Comparison of ENCODE assay signal across 1 cellular context in the genomic region with DNA sequence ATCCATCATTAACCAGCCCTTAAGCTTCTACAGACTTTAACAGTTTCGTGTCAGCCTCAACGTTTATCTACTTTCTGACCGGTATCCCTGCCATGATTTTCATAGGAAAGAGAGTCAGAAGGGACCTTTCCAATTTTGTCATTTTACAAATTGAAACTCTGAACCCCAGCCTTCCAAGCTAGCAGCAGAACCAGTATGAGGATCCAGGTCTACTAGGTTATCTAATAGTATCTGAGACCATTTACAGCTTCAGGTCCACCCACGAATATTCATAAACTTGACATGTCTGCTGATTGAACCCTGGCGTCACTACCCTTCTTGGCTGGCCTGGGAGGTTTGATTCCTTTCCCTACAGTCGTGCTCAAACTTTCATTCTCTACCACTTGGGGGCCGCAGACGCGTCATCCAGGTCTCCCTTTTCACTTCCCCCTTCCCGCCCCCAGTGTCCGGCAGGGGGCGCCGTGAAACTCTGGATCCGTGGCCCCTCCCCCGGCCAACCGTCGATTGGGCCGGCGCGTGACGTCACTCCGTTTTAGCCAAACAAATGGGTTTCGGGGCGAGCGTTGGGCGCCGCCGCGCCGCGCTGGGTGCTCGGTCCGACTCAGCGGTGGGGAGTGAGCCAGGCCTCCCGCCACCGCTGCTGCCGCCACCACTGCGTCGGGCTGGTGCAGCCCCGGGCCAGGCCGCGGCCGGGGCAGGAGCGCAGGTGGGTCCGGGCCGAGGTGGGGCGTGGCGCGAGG.
TF ChIP-seq lines count a peak whose summit lies in the region.

A gene with protein sequence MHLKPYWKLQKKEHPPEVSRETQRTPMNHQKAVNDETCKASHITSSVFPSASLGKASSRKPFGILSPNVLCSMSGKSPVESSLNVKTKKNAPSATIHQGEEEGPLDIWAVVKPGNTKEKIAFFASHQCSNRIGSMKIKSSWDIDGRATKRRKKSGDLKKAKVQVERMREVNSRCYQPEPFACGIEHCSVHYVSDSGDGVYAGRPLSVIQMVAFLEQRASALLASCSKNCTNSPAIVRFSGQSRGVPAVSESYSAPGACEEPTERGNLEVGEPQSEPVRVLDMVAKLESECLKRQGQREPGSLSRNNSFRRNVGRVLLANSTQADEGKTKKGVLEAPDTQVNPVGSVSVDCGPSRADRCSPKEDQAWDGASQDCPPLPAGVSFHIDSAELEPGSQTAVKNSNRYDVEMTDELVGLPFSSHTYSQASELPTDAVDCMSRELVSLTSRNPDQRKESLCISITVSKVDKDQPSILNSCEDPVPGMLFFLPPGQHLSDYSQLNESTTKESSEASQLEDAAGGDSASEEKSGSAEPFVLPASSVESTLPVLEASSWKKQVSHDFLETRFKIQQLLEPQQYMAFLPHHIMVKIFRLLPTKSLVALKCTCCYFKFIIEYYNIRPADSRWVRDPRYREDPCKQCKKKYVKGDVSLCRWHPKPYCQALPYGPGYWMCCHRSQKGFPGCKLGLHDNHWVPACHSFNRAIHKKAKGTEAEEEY (plus strand): TSS at position 590 of the 740 bp plus-strand sequence. CDS start 78,970 bp downstream, outside the sequence.

TF ChIP-seq in HepG2, 621 proteins besides CTCF, POLR2A, EP300 and RAD21 (continued from another document and continues in another):
- TF ChIP-seq, protein P1, sequence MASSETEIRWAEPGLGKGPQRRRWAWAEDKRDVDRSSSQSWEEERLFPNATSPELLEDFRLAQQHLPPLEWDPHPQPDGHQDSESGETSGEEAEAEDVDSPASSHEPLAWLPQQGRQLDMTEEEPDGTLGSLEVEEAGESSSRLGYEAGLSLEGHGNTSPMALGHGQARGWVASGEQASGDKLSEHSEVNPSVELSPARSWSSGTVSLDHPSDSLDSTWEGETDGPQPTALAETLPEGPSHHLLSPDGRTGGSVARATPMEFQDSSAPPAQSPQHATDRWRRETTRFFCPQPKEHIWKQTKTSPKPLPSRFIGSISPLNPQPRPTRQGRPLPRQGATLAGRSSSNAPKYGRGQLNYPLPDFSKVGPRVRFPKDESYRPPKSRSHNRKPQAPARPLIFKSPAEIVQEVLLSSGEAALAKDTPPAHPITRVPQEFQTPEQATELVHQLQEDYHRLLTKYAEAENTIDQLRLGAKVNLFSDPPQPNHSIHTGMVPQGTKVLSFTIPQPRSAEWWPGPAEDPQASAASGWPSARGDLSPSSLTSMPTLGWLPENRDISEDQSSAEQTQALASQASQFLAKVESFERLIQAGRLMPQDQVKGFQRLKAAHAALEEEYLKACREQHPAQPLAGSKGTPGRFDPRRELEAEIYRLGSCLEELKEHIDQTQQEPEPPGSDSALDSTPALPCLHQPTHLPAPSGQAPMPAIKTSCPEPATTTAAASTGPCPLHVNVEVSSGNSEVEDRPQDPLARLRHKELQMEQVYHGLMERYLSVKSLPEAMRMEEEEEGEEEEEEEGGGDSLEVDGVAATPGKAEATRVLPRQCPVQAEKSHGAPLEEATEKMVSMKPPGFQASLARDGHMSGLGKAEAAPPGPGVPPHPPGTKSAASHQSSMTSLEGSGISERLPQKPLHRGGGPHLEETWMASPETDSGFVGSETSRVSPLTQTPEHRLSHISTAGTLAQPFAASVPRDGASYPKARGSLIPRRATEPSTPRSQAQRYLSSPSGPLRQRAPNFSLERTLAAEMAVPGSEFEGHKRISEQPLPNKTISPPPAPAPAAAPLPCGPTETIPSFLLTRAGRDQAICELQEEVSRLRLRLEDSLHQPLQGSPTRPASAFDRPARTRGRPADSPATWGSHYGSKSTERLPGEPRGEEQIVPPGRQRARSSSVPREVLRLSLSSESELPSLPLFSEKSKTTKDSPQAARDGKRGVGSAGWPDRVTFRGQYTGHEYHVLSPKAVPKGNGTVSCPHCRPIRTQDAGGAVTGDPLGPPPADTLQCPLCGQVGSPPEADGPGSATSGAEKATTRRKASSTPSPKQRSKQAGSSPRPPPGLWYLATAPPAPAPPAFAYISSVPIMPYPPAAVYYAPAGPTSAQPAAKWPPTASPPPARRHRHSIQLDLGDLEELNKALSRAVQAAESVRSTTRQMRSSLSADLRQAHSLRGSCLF (CRISPR knock-in tag; IDR thresholded peaks at IDR 0.05; ENCODE audit: borderline replicate concordance): no peak; the same call in 1 of the 2 replicates
- TF ChIP-seq NFIC (IDR thresholded peaks at IDR 0.05; ENCODE audit: low read length) (no peak), RFX3 (CRISPR knock-in tag; IDR thresholded peaks at IDR 0.05) (no peak), MAZ (IDR thresholded peaks at IDR 0.05; ENCODE audit: borderline replicate concordance, low read depth, low read length) (peak; percentile 63; the same call in 1 of the 2 replicates), MAZ (CRISPR knock-in tag; IDR thresholded peaks at IDR 0.05; ENCODE audit: low read depth) (peak; percentile 74), RFX5 (IDR thresholded peaks at IDR 0.05; ENCODE audit: low read depth, low read length) (peak; percentile 85), XBP1 (CRISPR knock-in tag; IDR thresholded peaks at IDR 0.05) (no peak), LCORL (IDR thresholded peaks at IDR 0.05) (no peak), LCORL (CRISPR knock-in tag; IDR thresholded peaks at IDR 0.05) (peak; percentile 70), MLLT10 (CRISPR knock-in tag; IDR thresholded peaks at IDR 0.05) (no peak), KDM1A (CRISPR knock-in tag; IDR thresholded peaks at IDR 0.05) (0 out of 2 replicates have a peak, but pooled peaks have one; percentile 51), ZNF30 (CRISPR knock-in tag; IDR thresholded peaks at IDR 0.05) (no peak), ZNF33A (CRISPR knock-in tag; IDR thresholded peaks at IDR 0.05; ENCODE audit: borderline replicate concordance) (no peak), ATF1 (CRISPR knock-in tag; IDR thresholded peaks at IDR 0.05) (peak; percentile 87), PHB2 (IDR thresholded peaks at IDR 0.05; ENCODE audit: partially characterized antibody) (no peak), SSRP1 (CRISPR knock-in tag; IDR thresholded peaks at IDR 0.05) (peak; percentile 61; the same call in 1 of the 2 replicates), NCOA2 (CRISPR knock-in tag; IDR thresholded peaks at IDR 0.05) (0 out of 2 replicates have a peak, but pooled peaks have one; percentile 17), XRCC5 (optimal IDR thresholded peaks at IDR 0.05; ENCODE audit: low read length) (peak; percentile 99), ZNF549 (CRISPR knock-in tag; IDR thresholded peaks at IDR 0.05) (no peak), DPF2 (CRISPR knock-in tag; IDR thresholded peaks at IDR 0.05; ENCODE audit: borderline replicate concordance, low read depth) (no peak), NRL (CRISPR knock-in tag; IDR thresholded peaks at IDR 0.05; ENCODE audit: borderline replicate concordance) (no peak), MXI1 (IDR thresholded peaks at IDR 0.05; ENCODE audit: borderline replicate concordance, low read depth, low read length) (peak; percentile 61; the same call in 1 of the 3 replicates)
- TF ChIP-seq, protein P2, sequence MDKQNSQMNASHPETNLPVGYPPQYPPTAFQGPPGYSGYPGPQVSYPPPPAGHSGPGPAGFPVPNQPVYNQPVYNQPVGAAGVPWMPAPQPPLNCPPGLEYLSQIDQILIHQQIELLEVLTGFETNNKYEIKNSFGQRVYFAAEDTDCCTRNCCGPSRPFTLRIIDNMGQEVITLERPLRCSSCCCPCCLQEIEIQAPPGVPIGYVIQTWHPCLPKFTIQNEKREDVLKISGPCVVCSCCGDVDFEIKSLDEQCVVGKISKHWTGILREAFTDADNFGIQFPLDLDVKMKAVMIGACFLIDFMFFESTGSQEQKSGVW (CRISPR knock-in tag; IDR thresholded peaks at IDR 0.05; ENCODE audit: borderline replicate concordance): no peak
- TF ChIP-seq, protein P3, sequence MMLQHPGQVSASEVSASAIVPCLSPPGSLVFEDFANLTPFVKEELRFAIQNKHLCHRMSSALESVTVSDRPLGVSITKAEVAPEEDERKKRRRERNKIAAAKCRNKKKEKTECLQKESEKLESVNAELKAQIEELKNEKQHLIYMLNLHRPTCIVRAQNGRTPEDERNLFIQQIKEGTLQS (CRISPR knock-in tag; IDR thresholded peaks at IDR 0.05): peak; percentile 75
- TF ChIP-seq, protein P4, sequence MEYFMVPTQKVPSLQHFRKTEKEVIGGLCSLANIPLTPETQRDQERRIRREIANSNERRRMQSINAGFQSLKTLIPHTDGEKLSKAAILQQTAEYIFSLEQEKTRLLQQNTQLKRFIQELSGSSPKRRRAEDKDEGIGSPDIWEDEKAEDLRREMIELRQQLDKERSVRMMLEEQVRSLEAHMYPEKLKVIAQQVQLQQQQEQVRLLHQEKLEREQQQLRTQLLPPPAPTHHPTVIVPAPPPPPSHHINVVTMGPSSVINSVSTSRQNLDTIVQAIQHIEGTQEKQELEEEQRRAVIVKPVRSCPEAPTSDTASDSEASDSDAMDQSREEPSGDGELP (IDR thresholded peaks at IDR 0.05; ENCODE audit: borderline replicate concordance, low read depth): no peak
- TF ChIP-seq, protein P5, sequence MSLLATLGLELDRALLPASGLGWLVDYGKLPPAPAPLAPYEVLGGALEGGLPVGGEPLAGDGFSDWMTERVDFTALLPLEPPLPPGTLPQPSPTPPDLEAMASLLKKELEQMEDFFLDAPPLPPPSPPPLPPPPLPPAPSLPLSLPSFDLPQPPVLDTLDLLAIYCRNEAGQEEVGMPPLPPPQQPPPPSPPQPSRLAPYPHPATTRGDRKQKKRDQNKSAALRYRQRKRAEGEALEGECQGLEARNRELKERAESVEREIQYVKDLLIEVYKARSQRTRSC (CRISPR knock-in tag; IDR thresholded peaks at IDR 0.05; ENCODE audit: low read depth): no peak
- TF ChIP-seq, protein P6, sequence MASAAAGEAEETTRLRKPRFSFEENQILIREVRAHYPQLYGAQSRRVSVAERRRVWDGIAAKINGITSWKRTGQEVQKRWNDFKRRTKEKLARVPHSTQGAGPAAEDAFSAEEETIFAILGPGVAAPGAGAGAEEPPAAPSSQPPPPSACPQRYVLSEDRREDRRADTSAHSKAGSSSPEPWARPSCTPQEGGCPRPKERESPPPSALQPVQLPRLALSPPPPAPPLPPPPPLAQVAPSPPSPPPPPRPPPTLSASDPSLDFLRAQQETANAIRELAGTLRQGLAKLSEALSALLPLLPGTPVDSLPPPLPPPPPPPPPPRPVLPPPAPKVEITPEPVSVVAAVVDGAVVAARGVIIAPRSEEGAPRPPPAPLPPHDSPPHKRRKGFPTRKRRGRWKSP (CRISPR knock-in tag; IDR thresholded peaks at IDR 0.05): no peak
- TF ChIP-seq, protein P7, sequence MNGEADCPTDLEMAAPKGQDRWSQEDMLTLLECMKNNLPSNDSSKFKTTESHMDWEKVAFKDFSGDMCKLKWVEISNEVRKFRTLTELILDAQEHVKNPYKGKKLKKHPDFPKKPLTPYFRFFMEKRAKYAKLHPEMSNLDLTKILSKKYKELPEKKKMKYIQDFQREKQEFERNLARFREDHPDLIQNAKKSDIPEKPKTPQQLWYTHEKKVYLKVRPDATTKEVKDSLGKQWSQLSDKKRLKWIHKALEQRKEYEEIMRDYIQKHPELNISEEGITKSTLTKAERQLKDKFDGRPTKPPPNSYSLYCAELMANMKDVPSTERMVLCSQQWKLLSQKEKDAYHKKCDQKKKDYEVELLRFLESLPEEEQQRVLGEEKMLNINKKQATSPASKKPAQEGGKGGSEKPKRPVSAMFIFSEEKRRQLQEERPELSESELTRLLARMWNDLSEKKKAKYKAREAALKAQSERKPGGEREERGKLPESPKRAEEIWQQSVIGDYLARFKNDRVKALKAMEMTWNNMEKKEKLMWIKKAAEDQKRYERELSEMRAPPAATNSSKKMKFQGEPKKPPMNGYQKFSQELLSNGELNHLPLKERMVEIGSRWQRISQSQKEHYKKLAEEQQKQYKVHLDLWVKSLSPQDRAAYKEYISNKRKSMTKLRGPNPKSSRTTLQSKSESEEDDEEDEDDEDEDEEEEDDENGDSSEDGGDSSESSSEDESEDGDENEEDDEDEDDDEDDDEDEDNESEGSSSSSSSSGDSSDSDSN (CRISPR knock-in tag; IDR thresholded peaks at IDR 0.05): peak; percentile 85; the same call in 1 of the 2 replicates
- TF ChIP-seq, protein P8, sequence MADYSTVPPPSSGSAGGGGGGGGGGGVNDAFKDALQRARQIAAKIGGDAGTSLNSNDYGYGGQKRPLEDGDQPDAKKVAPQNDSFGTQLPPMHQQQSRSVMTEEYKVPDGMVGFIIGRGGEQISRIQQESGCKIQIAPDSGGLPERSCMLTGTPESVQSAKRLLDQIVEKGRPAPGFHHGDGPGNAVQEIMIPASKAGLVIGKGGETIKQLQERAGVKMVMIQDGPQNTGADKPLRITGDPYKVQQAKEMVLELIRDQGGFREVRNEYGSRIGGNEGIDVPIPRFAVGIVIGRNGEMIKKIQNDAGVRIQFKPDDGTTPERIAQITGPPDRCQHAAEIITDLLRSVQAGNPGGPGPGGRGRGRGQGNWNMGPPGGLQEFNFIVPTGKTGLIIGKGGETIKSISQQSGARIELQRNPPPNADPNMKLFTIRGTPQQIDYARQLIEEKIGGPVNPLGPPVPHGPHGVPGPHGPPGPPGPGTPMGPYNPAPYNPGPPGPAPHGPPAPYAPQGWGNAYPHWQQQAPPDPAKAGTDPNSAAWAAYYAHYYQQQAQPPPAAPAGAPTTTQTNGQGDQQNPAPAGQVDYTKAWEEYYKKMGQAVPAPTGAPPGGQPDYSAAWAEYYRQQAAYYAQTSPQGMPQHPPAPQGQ (CRISPR knock-in tag; IDR thresholded peaks at IDR 0.05; ENCODE audit: borderline replicate concordance): no peak
- TF ChIP-seq, protein P9, sequence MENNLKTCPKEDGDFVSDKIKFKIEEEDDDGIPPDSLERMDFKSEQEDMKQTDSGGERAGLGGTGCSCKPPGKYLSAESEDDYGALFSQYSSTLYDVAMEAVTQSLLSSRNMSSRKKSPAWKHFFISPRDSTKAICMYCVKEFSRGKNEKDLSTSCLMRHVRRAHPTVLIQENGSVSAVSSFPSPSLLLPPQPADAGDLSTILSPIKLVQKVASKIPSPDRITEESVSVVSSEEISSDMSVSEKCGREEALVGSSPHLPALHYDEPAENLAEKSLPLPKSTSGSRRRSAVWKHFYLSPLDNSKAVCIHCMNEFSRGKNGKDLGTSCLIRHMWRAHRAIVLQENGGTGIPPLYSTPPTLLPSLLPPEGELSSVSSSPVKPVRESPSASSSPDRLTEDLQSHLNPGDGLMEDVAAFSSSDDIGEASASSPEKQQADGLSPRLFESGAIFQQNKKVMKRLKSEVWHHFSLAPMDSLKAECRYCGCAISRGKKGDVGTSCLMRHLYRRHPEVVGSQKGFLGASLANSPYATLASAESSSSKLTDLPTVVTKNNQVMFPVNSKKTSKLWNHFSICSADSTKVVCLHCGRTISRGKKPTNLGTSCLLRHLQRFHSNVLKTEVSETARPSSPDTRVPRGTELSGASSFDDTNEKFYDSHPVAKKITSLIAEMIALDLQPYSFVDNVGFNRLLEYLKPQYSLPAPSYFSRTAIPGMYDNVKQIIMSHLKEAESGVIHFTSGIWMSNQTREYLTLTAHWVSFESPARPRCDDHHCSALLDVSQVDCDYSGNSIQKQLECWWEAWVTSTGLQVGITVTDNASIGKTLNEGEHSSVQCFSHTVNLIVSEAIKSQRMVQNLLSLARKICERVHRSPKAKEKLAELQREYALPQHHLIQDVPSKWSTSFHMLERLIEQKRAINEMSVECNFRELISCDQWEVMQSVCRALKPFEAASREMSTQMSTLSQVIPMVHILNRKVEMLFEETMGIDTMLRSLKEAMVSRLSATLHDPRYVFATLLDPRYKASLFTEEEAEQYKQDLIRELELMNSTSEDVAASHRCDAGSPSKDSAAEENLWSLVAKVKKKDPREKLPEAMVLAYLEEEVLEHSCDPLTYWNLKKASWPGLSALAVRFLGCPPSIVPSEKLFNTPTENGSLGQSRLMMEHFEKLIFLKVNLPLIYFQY (CRISPR knock-in tag; IDR thresholded peaks at IDR 0.05; ENCODE audit: borderline replicate concordance): peak; percentile 43; the same call in 1 of the 2 replicates
